1 cellular context compared by ENCODE assay signal in genomic region chr2:118857677-118858484, GRCh38.
TF ChIP-seq lines count a peak whose summit lies in the region.

No MANE protein-coding gene starts in this region.

TF ChIP-seq in WTC11, 78 proteins besides CTCF, POLR2A, EP300 and RAD21 (continued from another document):
- no peak for TF ChIP-seq ATF2 (CRISPR knock-in tag; IDR thresholded peaks at IDR 0.05; ENCODE audit: borderline replicate concordance, low read depth)
